Comparison of ENCODE assay signal across 8 cellular contexts in genomic region chr3:72177075-72178050, GRCh38.
DNase-seq lines count a peak whose midpoint lies in the region; ATAC-seq and TF ChIP-seq lines count a peak whose summit lies in the region.

No MANE protein-coding gene starts in this region.

- intact Hi-C loops in aorta (cut with DNase I) = loop anchor here in 1 of 2 donors (2.0 to 10.0 kb wide), 2 partner anchors 49 to 67 kb away; no protein-coding TSS in a partner anchor

- WGBS in aorta, 2 donors = 12 to 15% methylated on average over 36 of the region's 36 CpGs

- H3K36me3 ChIP-seq in BE2C = no peaks in the 10 kb centered on the region
- H3K36me3 ChIP-seq in aorta (ENCODE audit: control insufficient read depth in 1 of 2, insufficient read depth in 2 of 2, low read length in 1 of 2) = no peaks in the 10 kb centered on the region

- DNase-seq in BE2C (peak; percentile 52), astrocyte of the spinal cord (ENCODE audit: low read depth, low spot score) (peak; percentile 22), memory B cell (ENCODE audit: low spot score in 2 of 2) (peak in 1 of 2 donors; percentile 27), aorta (peak; percentile 82 to 84), NCI-H774 (lab: John Stamatoyannopoulos, UW) (no peak)

- ATAC-seq in GM18909 (IDR thresholded peaks at IDR 0.05; ENCODE audit: poor library complexity, unreplicated experiment) = peak; percentile 37
- peak; percentile 55 for ATAC-seq in HG03439 (IDR thresholded peaks at IDR 0.05; ENCODE audit: unreplicated experiment)
- ATAC-seq in memory B cell (ENCODE audit: low read depth) = peak; percentile 20
- peak; percentile 51 for ATAC-seq in aorta (ENCODE audit: low FRiP score)
- no peak for ATAC-seq in GM18520 (IDR thresholded peaks at IDR 0.05; ENCODE audit: unreplicated experiment)

- in situ Hi-C loops in astrocyte of the spinal cord (cut with HindIII; ENCODE audit: low sequenced_read_pairs) = no loop called here

- TF ChIP-seq CTCF in BE2C (IDR thresholded peaks at IDR 0.05; ENCODE audit: low read depth, low read length) (no peak), astrocyte of the spinal cord (IDR thresholded peaks at IDR 0.05; ENCODE audit: low read depth, low read length) (no peak)

- H3K4me3 Mint-ChIP-seq in memory B cell = peak overlapping the region; percentile 82

- H3K27ac ChIP-seq in aorta (ENCODE audit: low read depth in 1 of 2, low read length in 2 of 2) = no peak overlapping the region

- H3K9me3 ChIP-seq in BE2C = no peaks in the 10 kb centered on the region
- H3K9me3 ChIP-seq in aorta (ENCODE audit: control insufficient read depth, low read length) = no peaks in the 10 kb centered on the region

- peaks cover 26% of the 10 kb centered on the region for H3K4me1 Mint-ChIP-seq in memory B cell

- peaks cover 25% of the 10 kb centered on the region for H3K27me3 Mint-ChIP-seq in memory B cell

- H3K4me1 ChIP-seq in BE2C (peaks cover 18% of the 10 kb centered on the region), aorta (ENCODE audit: control insufficient read depth in 1 of 2, insufficient read depth in 2 of 2, low read length in 2 of 2) (peaks cover 3 to 16% of the 10 kb centered on the region in 2 donors)

- H3K4me3 ChIP-seq in BE2C (ENCODE audit: low read depth, low read length) (peak overlapping the region; percentile 11), astrocyte of the spinal cord (ENCODE audit: low read depth, low read length) (no peak overlapping the region), aorta (ENCODE audit: low read length in 2 of 2) (no peak overlapping the region)

- peak overlapping the region; percentile 89 for H3K27ac Mint-ChIP-seq in memory B cell

- no peaks in the 10 kb centered on the region for H3K27me3 ChIP-seq in BE2C
- H3K27me3 ChIP-seq in aorta (ENCODE audit: control insufficient read depth in 1 of 2, insufficient read depth in 2 of 2, low read length in 1 of 2) = no peaks in the 10 kb centered on the region

- no peaks in the 10 kb centered on the region for H3K36me3 Mint-ChIP-seq in memory B cell

- peaks cover 4% of the 10 kb centered on the region for H3K9me3 Mint-ChIP-seq in memory B cell
